In genomic region chr16:69726313-69727060, GRCh38 we compare ENCODE assay signal across 8 cellular contexts. TPM values are rescaled to one million over a fixed set of nuclear protein-coding genes. Genes with fewer than 3 reads are reported as not detected.
DNase-seq lines count a peak whose midpoint lies in the region; ATAC-seq and TF ChIP-seq lines count a peak whose summit lies in the region.

Gene NQO1, minus strand, starts transcription at chr16:69726560. Its CDS starts 121 bp downstream, at chr16:69726439.

- peaks cover 52% of the 10 kb centered on the region for H3K27me3 Mint-ChIP-seq in HFFc6 (ENCODE audit: insufficient read depth)
- no peaks in the 10 kb centered on the region for H3K27me3 Mint-ChIP-seq in T-cell

- peaks cover 35% of the 10 kb centered on the region for H3K9me3 Mint-ChIP-seq in HFFc6
- no peaks in the 10 kb centered on the region for H3K9me3 Mint-ChIP-seq in T-cell

- H3K4me3 Mint-ChIP-seq in HFFc6 (peak within 1 kb of the TSS; percentile 89), T-cell (peak within 1 kb of the TSS; percentile 92 to 97 (median 95))

- POLR2A ChIA-PET in T-cell (lab: Charles Lee) = no interaction called here

- H3K27ac ChIP-seq in adipose tissue (ENCODE audit: low read depth, low read length) (no peak within 1 kb of the TSS), heart left ventricle (peak within 1 kb of the TSS; percentile 55 to 88 (median 79)), upper lobe of left lung (peak within 1 kb of the TSS; percentile 50 to 88 (median 81))

- H3K4me3 ChIP-seq in GM08714 (ENCODE audit: low read length) (peak within 1 kb of the TSS; percentile 88), heart left ventricle (peak within 1 kb of the TSS; percentile 14 to 72 (median 56)), upper lobe of left lung (peak within 1 kb of the TSS; percentile 45 to 63 (median 54))

- TF ChIP-seq EP300 in upper lobe of left lung (IDR thresholded peaks at IDR 0.05) = peak in 1 of 4 donors; percentile 52

- H3K36me3 ChIP-seq in heart left ventricle (no peaks in the 10 kb centered on the region), upper lobe of left lung (no peaks in the 10 kb centered on the region)

- intact Hi-C loops in heart left ventricle (cut with DNase I) = no loop called here
- intact Hi-C loops in posterior cingulate gyrus (cut with DNase I) = no loop called here

- no peaks in the 10 kb centered on the region for H3K9me3 ChIP-seq in heart left ventricle
- no peaks in the 10 kb centered on the region for H3K9me3 ChIP-seq in upper lobe of left lung

- TF ChIP-seq CTCF in HFFc6 (IDR thresholded peaks at IDR 0.05) (no peak), heart left ventricle (IDR thresholded peaks at IDR 0.05) (no peak), upper lobe of left lung (IDR thresholded peaks at IDR 0.05) (no peak)

- H3K36me3 Mint-ChIP-seq in HFFc6 (ENCODE audit: low read depth) = peaks cover 49% of the 10 kb centered on the region
- H3K36me3 Mint-ChIP-seq in T-cell = no peaks in the 10 kb centered on the region

- H3K27me3 ChIP-seq in heart left ventricle (no peaks in the 10 kb centered on the region), upper lobe of left lung (no peaks in the 10 kb centered on the region)

- peak in 1 of 2 donors; percentile 66 for TF ChIP-seq POLR2A in heart left ventricle (IDR thresholded peaks at IDR 0.05)
- peak in 3 of 4 donors; percentile 13 to 71 (median 22) for TF ChIP-seq POLR2A in upper lobe of left lung (IDR thresholded peaks at IDR 0.05)

- H3K4me1 ChIP-seq in heart left ventricle = peaks cover 0 to 33% (median 19%) of the 10 kb centered on the region in 12 donors
- H3K4me1 ChIP-seq in upper lobe of left lung = peaks cover 13 to 41% (median 22%) of the 10 kb centered on the region in 4 donors

- peak; percentile 98 for DNase-seq in HFFc6
- peak; percentile 85 for DNase-seq in NCI-H1092 (lab: John Stamatoyannopoulos, UW)
- peak; percentile 61 to 89 (median 75) for DNase-seq in T-cell
- peak; percentile 90 to 96 (median 94) for DNase-seq in heart left ventricle
- peak; percentile 86 to 99 (median 92) for DNase-seq in posterior cingulate gyrus
- peak; percentile 98 for DNase-seq in upper lobe of left lung

- peak within 1 kb of the TSS; percentile 100 for H3K27ac Mint-ChIP-seq in HFFc6
- peak within 1 kb of the TSS; percentile 95 to 97 for H3K27ac Mint-ChIP-seq in T-cell

- peak; percentile 97 to 99 (median 98) for ATAC-seq in T-cell (replicated peaks in 1 of 4)
- peak; percentile 96 to 98 (median 98) for ATAC-seq in heart left ventricle
- ATAC-seq in upper lobe of left lung (ENCODE audit: low FRiP score in 2 of 2) = peak; percentile 97 to 98

- peaks cover 52% of the 10 kb centered on the region for H3K4me1 Mint-ChIP-seq in HFFc6 (ENCODE audit: low read depth)
- peaks cover 25 to 28% (median 27%) of the 10 kb centered on the region in 3 donors for H3K4me1 Mint-ChIP-seq in T-cell

- WGBS in adipose tissue, 3 donors = 0 to 1% (median 1%) methylated on average over 31 of the region's 31 CpGs
- 1 to 2% (median 2%) methylated on average over 19 to 31 of the region's 31 CpGs for WGBS in heart left ventricle, 4 donors
- 0% methylated on average over 8 to 22 of the region's 31 CpGs for WGBS in upper lobe of left lung, 2 donors

- CTCF ChIA-PET in T-cell (lab: Charles Lee) = interaction anchor here in 1 of 2 donors (0.8 to 1.7 kb wide), 2 partner anchors 18 to 28 kb away, joined by 3 to 10 read pairs; partner anchors contain the start of gene NOB1

RNA-seq across cellular contexts. Expression of gene NQO1, which starts in this region (rescaled TPM):
- 100 to 1,000 TPM; 248 to 801 (median 737) TPM for total RNA-seq in HFFc6 (2021; fragmentation: NEBNext Ultra II Directional; extraction: Animal tissue kit (Norgen Biotek cat#: 25700))
- total RNA-seq in T-cell (1 to 10 TPM; 1.4 to 6.1 (median 4.1) TPM), heart left ventricle (10 to 100 TPM in 8 of 9 donors, 1 to 10 TPM in 1; 7.6 to 76.8 (median 12.8) TPM), upper lobe of left lung (10 to 100 TPM; 13.6 to 73.0 (median 48.6) TPM)
- polyA plus RNA-seq in adipose tissue (10 to 100 TPM in 2 of 3 donors, 1 to 10 TPM in 1; 7.0 to 91.6 (median 69.2) TPM), heart left ventricle (10 to 100 TPM; 11.3 to 14.3 TPM)
